18 cellular contexts compared by ENCODE assay signal in genomic region chr18:40926679-40927078, GRCh38.
A peak's percentile ranks its signal among the peaks of the same experiment; 100 is the strongest.
DNase-seq lines count a peak whose midpoint lies in the region; ATAC-seq and TF ChIP-seq lines count a peak whose summit lies in the region.
"Had no signal": no experiment of that assay in that cellular context is flagged by ENCODE, and none has a peak within 500 bp of the region (broad histone marks: within the 10 kb centered on the region; RNA-seq: fewer than 3 reads in every experiment).

No MANE protein-coding gene starts in this region.

- no peaks in the 10 kb centered on the region for H3K36me3 Mint-ChIP-seq in Calu3 (ENCODE audit: insufficient read depth, unreplicated experiment)
- H3K36me3 Mint-ChIP-seq: CD4-positive, alpha-beta memory T cell had no signal

- no peaks in the 10 kb centered on the region for H3K4me1 Mint-ChIP-seq in Calu3 (ENCODE audit: low read depth, unreplicated experiment)
- H3K4me1 Mint-ChIP-seq: B cell; CD4-positive, alpha-beta memory T cell had no signal

- BruUV-seq in Calu3 (replicated peaks; lab: Mats Ljungman, UMichigan) = no TSS peak

- no peak for ATAC-seq in GM18861 (IDR thresholded peaks at IDR 0.05; ENCODE audit: unreplicated experiment)
- ATAC-seq: HCT116, Panc1 had no signal

- no peaks in the 10 kb centered on the region for H3K27me3 Mint-ChIP-seq in Calu3 (ENCODE audit: unreplicated experiment)
- H3K27me3 Mint-ChIP-seq: B cell; CD4-positive, alpha-beta memory T cell had no signal

- peak overlapping the region; percentile 96 for H3K27ac ChIP-seq in SJCRH30

- no peaks in the 10 kb centered on the region for H3K9me3 ChIP-seq in SJCRH30 (replicated peaks)

- no peak for TF ChIP-seq CTCF in Calu3 (IDR thresholded peaks at IDR 0.05; ENCODE audit: unreplicated experiment)

- H3K4me3 ChIP-seq in SJCRH30 = no peak overlapping the region

- H3K4me1 ChIP-seq in SJCRH30 = peaks cover 52% of the 10 kb centered on the region

- CTCF ChIA-PET in Calu3 (lab: Charles Lee) = no interaction called here

- no peak overlapping the region for H3K27ac Mint-ChIP-seq in Calu3 (ENCODE audit: unreplicated experiment)
- H3K27ac Mint-ChIP-seq: B cell; CD4-positive, alpha-beta memory T cell had no signal

- H3K4me3 Mint-ChIP-seq in Calu3 (ENCODE audit: low read depth, unreplicated experiment) = no peak overlapping the region
- H3K4me3 Mint-ChIP-seq: B cell; CD4-positive, alpha-beta memory T cell had no signal

- peaks cover 14% of the 10 kb centered on the region for H3K9me3 Mint-ChIP-seq in Calu3 (ENCODE audit: low read depth, unreplicated experiment)

- no peaks in the 10 kb centered on the region for H3K27me3 ChIP-seq in SJCRH30

- peak; percentile 49 for DNase-seq in D341Med (ENCODE audit: low spot score)
- peak; percentile 77 for DNase-seq in NCI-H2171 treated with DMSO at 0.1 percent for 48 hours (lab: John Stamatoyannopoulos, UW)
- DNase-seq in SJCRH30 = peak; percentile 20 to 87
- DNase-seq in retina = peak; percentile 61
- no peak for DNase-seq in Calu3
- DNase-seq in DMS53 (lab: John Stamatoyannopoulos, UW) = no peak
- DNase-seq: ACHN; CD4-positive, alpha-beta memory T cell; MV-4-11; NCI-H1417 treated with DMSO at 0.1 percent for 48 hours; NCI-H2081; NCI-H2227 treated with DMSO at 0.1 percent for 48 hours; NCI-H748 treated with DMSO at 0.1 percent for 48 hours; Right ventricle myocardium superior had no signal

- intact Hi-C loops in Calu3 (cut with micrococcal nuclease; ENCODE audit: unreplicated experiment) = no loop called here

- no peaks in the 10 kb centered on the region for H3K36me3 ChIP-seq in SJCRH30

Comparison
In these comparisons a context has a peak if more than half of its experiments do, and no peak if none do; other contexts are left out.
1. DNase-seq: peak in D341Med (single experiment), NCI-H2171 treated with DMSO at 0.1 percent for 48 hours (single experiment), SJCRH30 (2 of 2) and retina (single experiment); none in Calu3 (single experiment) and DMS53 (single experiment).